9 cellular contexts compared by ENCODE assay signal in the genomic region with DNA sequence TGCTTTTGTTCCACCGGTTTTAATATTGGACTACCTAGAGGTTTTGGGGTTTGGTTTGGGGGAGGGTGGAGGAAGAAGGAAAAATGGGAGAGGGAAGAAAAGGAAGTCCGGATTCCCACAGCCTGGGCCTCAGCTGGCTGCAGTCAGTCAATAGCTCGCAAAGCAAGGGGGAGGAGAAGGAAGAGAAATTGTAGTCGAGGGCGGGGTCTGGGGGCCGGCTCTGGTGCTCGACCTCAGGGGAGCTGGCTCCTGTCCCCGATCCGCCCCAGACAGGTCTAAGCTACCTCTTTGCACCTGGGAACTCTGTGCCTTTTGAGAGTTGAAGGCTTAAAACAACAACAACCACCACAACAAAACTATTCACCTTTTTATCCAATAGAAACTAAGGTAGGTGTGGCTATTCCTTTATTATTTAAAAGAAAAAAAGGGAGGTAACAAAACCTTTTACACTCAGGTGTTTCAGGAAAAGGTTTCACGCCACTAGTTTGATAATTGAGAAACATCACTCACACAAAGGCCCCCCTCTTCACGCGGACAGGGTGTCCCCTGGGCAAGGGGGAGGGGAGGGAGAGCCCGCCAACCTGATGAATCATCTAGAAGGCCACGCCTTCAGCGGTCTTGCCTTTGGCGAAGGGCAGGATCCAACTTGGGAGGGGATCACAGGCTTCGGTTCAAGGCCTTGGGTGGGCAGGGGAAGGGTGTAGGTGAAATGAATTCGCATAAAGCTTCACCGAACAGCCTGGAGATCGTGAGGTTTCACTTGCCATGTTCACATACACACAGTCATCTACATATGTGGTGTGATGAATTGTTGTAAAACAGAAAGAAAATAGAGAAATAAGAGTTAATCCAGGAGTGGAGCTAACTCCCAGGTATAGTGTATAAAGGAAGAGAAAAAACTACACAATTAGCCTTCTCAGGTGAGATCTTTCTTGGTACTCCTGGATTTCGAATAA. TPM values are rescaled to one million over a fixed set of nuclear protein-coding genes. Genes with fewer than 3 reads are reported as not detected.
DNase-seq lines count a peak whose midpoint lies in the region; ATAC-seq and TF ChIP-seq lines count a peak whose summit lies in the region.
"Had no signal": no experiment of that assay in that cellular context is flagged by ENCODE, and none has a peak within 500 bp of the region (broad histone marks: within the 10 kb centered on the region; RNA-seq: fewer than 3 reads in every experiment).

No MANE protein-coding gene starts in this region.

- no peaks in the 10 kb centered on the region for H3K27me3 ChIP-seq in upper lobe of left lung

- WGBS in upper lobe of left lung, 2 donors: 43 to 48% methylated on average over 21 of the region's 21 CpGs

- peak; percentile 54 to 64 for ATAC-seq in upper lobe of left lung (ENCODE audit: low FRiP score in 2 of 2)
- ATAC-seq in HG03280 (IDR thresholded peaks at IDR 0.05; ENCODE audit: unreplicated experiment): no peak
- ATAC-seq in GM21367 (IDR thresholded peaks at IDR 0.05; ENCODE audit: unreplicated experiment): no peak
- no peak for ATAC-seq in GM21423 (IDR thresholded peaks at IDR 0.05; ENCODE audit: unreplicated experiment)

- peak overlapping the region in 3 of 4 donors; percentile 30 to 35 (median 32) for H3K27ac ChIP-seq in upper lobe of left lung

- H3K4me3 ChIP-seq in cardiac fibroblast (replicated peaks in 1 of 2; ENCODE audit: low read depth in 2 of 2, low read length in 2 of 2) (peak overlapping the region in 1 of 2 donors; percentile 27), upper lobe of left lung (peak overlapping the region in 1 of 4 donors; percentile 0)

- peak; percentile 73 for DNase-seq in NCI-H1436 treated with DMSO at 0.1 percent for 48 hours (lab: John Stamatoyannopoulos, UW)
- peak; percentile 46 to 51 for DNase-seq in cardiac fibroblast (ENCODE audit: low read depth in 2 of 2)
- peak; percentile 80 for DNase-seq in left kidney (ENCODE audit: low read depth, low spot score)
- DNase-seq in upper lobe of left lung: peak; percentile 43 to 56
- no peak for DNase-seq in MV-4-11 (lab: John Stamatoyannopoulos, UW)
- DNase-seq: OCI-M1 had no signal

- no peaks in the 10 kb centered on the region for H3K36me3 ChIP-seq in upper lobe of left lung

- no peak for TF ChIP-seq EP300 in upper lobe of left lung (IDR thresholded peaks at IDR 0.05)

- H3K9me3 ChIP-seq in upper lobe of left lung: no peaks in the 10 kb centered on the region

- TF ChIP-seq CTCF in cardiac fibroblast (IDR thresholded peaks at IDR 0.05; ENCODE audit: low read depth, low read length) (no peak), upper lobe of left lung (IDR thresholded peaks at IDR 0.05) (no peak)

- no peak for TF ChIP-seq POLR2A in upper lobe of left lung (IDR thresholded peaks at IDR 0.05)

- H3K4me1 ChIP-seq in upper lobe of left lung: peaks cover 0 to 22% (median 9%) of the 10 kb centered on the region in 4 donors

RNA-seq across cellular contexts. Expression of gene LNX1, which starts 1.7 kb away (rescaled TPM):
- 1 to 10 TPM; 2.7 to 7.3 (median 4.3) TPM for total RNA-seq in upper lobe of left lung

Comparison
In these comparisons a context has a peak if more than half of its experiments do, and no peak if none do; other contexts are left out.
1. ATAC-seq: peak in upper lobe of left lung (2 of 2); none in HG03280 (single experiment), GM21367 (single experiment) and GM21423 (single experiment).